ENCODE assay signal across 1 cellular context in the genomic region with DNA sequence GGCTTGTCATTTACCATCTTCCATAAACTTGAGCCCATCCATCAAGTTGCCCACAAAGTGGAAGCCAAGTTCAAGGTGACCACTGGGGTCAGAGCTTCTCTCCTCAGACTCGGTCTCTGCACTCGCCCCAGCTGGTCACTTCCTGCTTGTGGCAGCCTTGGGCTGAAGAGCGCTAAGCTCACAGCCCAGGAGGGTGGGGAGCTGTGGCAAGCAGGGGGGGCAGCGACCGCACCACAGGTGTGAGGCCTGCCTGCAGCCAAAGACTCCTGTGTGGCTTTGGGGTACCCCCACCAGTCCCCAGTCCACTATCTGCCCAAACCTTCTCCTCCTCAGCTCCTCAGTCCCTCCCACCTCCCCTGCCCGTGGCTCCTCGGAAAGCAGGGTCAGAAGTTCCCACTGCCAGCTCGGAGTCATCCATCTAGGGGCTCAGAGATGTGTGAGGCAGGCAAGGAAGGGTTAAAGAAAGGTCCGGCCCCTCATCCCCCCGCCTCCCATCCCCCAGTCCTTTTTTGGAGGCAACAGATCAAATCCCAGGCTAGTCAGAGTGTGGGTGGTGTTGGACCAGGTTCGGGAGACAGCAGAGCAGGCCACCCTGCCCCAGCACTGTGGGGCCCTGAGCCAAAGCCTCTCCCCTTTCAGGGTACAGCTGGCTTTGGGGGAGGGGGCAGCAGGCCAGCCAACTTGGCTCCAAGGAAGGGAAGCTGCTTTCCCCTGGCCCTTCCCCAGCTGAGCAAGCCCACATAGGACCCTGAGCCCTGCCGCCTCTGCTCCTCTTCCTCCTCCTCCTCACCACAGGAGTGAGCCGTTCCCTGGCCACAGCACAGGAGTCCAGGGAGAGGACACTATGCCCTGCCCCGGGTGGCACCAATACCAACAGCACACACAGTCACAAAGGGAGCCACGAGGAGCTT.
A peak's percentile ranks its signal among the peaks of the same experiment; 100 is the strongest.
TF ChIP-seq lines count a peak whose summit lies in the region.

No MANE protein-coding gene starts in this region.

TF ChIP-seq in HEK293, 187 proteins besides CTCF, POLR2A, EP300 and RAD21 (continued from another document):
- 0 out of 2 replicates have a peak, but pooled peaks have one; percentile 17 for TF ChIP-seq PRDM10 (tag by site-specific recombination; IDR thresholded peaks at IDR 0.05)
- no peak for TF ChIP-seq ZNF530 (tag by site-specific recombination; IDR thresholded peaks at IDR 0.05; ENCODE audit: low read depth)
- TF ChIP-seq ZNF121 (tag by site-specific recombination; IDR thresholded peaks at IDR 0.05): no peak
